32 cellular contexts compared by ENCODE assay signal in genomic region chr17:69761011-69761410, GRCh38.
DNase-seq lines count a peak whose midpoint lies in the region; ATAC-seq, FAIRE-seq and TF ChIP-seq lines count a peak whose summit lies in the region.
"Had no signal": no experiment of that assay in that cellular context is flagged by ENCODE, and none has a peak within 500 bp of the region (broad histone marks: within the 10 kb centered on the region; RNA-seq: fewer than 3 reads in every experiment).

No MANE protein-coding gene starts in this region.

- POLR2A ChIA-PET in activated CD8-positive, alpha-beta T cell treated with anti-CD3 and anti-CD28 coated beads, Interleukin-2, amount 10 ng/mL, durations not matched to agents 7 days and 5 days (lab: Charles Lee), result no interaction called here

- H3K27ac ChIP-seq in ACC112 (ENCODE audit: low read depth, low read length), result peak overlapping the region; percentile 94
- H3K27ac ChIP-seq: colonic mucosa, left ventricle myocardium inferior, skin epidermis, tibial artery, VCaP had no signal

- H3K9me3 Mint-ChIP-seq in activated CD8-positive, alpha-beta T cell treated with anti-CD3 and anti-CD28 coated beads, Interleukin-2, amount 10 ng/mL, durations not matched to agents 7 days and 5 days (ENCODE audit: insufficient read depth), result no peaks in the 10 kb centered on the region

- H3K36me3 Mint-ChIP-seq in activated CD8-positive, alpha-beta T cell treated with anti-CD3 and anti-CD28 coated beads, Interleukin-2, amount 10 ng/mL, durations not matched to agents 7 days and 5 days (ENCODE audit: low read depth), result no peaks in the 10 kb centered on the region
- H3K36me3 Mint-ChIP-seq: natural killer cell had no signal

- H3K36me3 ChIP-seq in ACC112 (ENCODE audit: insufficient read depth, low read length), result no peaks in the 10 kb centered on the region
- no peaks in the 10 kb centered on the region for H3K36me3 ChIP-seq in bronchial epithelial cell (ENCODE audit: control insufficient read depth, insufficient read depth, low read length)
- H3K36me3 ChIP-seq: BE2C, colonic mucosa, HAP-1, left ventricle myocardium inferior, stomach, tibial artery had no signal

- no peak for FAIRE-seq in bronchial epithelial cell (lab: Jason Lieb, UNC)
- FAIRE-seq: A204.1, HTR-8/SVneo had no signal

- H3K4me3 Mint-ChIP-seq in activated CD8-positive, alpha-beta T cell treated with anti-CD3 and anti-CD28 coated beads, Interleukin-2, amount 10 ng/mL, durations not matched to agents 7 days and 5 days, result no peak overlapping the region
- H3K4me3 Mint-ChIP-seq: activated CD4-positive, alpha-beta T cell treated with anti-CD3 and anti-CD28 coated beads, Interleukin-2, amount 10 ng/mL, durations not matched to agents 7 days and 5 days; activated T-cell treated with anti-CD3 and anti-CD28 coated beads, Interleukin-2, amount 50 U/mL, for 4 hours; natural killer cell had no signal

- H2AFZ ChIP-seq in ACC112 (ENCODE audit: low read length, unreplicated experiment), result no peak overlapping the region

- DNase-seq in M059J (ENCODE audit: low read depth), result peak; percentile 27
- peak; percentile 52 for DNase-seq in bronchial epithelial cell (ENCODE audit: low read depth)
- DNase-seq in iris pigment epithelial cell (ENCODE audit: low read depth), result peak; percentile 38
- no peak for DNase-seq in activated CD4-positive, CD25-positive, alpha-beta regulatory T cell (lab: John Stamatoyannopoulos, UW)
- no peak for DNase-seq in activated CD8-positive, alpha-beta T cell treated with anti-CD3 and anti-CD28 coated beads, Interleukin-2, amount 10 ng/mL, durations not matched to agents 7 days and 5 days
- no peak for DNase-seq in COR-L47 (lab: John Stamatoyannopoulos, UW)
- DNase-seq in GM19238 (ENCODE audit: insufficient read length, low spot score), result no peak
- DNase-seq: activated CD4-positive, alpha-beta T cell treated with anti-CD3 and anti-CD28 coated beads, Interleukin-2, amount 10 ng/mL, durations not matched to agents 7 days and 5 days; activated gamma-delta T cell treated with Interleukin-2 at 50 U/mL for 16 hours; activated T-cell treated with anti-CD3 and anti-CD28 coated beads, Interleukin-2, amount 50 U/mL, for 4 hours; BE2C; colonic mucosa; DMS53; effector memory CD4-positive, alpha-beta T cell; GF-D8; KG1; left ventricle myocardium inferior; natural killer cell; NCI-H1436; NCI-H2107; NCI-H446 treated with DMSO at 0.1 percent for 48 hours; Right ventricle myocardium superior; stimulated activated CD8-positive, alpha-beta memory T cell treated with anti-CD3 and anti-CD28 coated beads, Interleukin-4, amount 100 ng/mL, for 48 hours; stomach; tibial artery had no signal

- H3K27me3 Mint-ChIP-seq in activated CD8-positive, alpha-beta T cell treated with anti-CD3 and anti-CD28 coated beads, Interleukin-2, amount 10 ng/mL, durations not matched to agents 7 days and 5 days (ENCODE audit: low read depth), result no peaks in the 10 kb centered on the region

- H3K79me2 ChIP-seq in ACC112 (ENCODE audit: control insufficient read depth, insufficient read depth, low read length, unreplicated experiment), result no peaks in the 10 kb centered on the region

- CTCF ChIA-PET in activated CD8-positive, alpha-beta T cell treated with anti-CD3 and anti-CD28 coated beads, Interleukin-2, amount 10 ng/mL, durations not matched to agents 7 days and 5 days (lab: Charles Lee), result no interaction called here

- no peaks in the 10 kb centered on the region for H3K4me1 Mint-ChIP-seq in activated CD8-positive, alpha-beta T cell treated with anti-CD3 and anti-CD28 coated beads, Interleukin-2, amount 10 ng/mL, durations not matched to agents 7 days and 5 days (ENCODE audit: low read depth)
- H3K4me1 Mint-ChIP-seq: activated CD4-positive, alpha-beta T cell treated with anti-CD3 and anti-CD28 coated beads, Interleukin-2, amount 10 ng/mL, durations not matched to agents 7 days and 5 days; natural killer cell had no signal

- no peak overlapping the region for H3K27ac Mint-ChIP-seq in activated CD8-positive, alpha-beta T cell treated with anti-CD3 and anti-CD28 coated beads, Interleukin-2, amount 10 ng/mL, durations not matched to agents 7 days and 5 days
- H3K27ac Mint-ChIP-seq: activated CD4-positive, alpha-beta T cell treated with anti-CD3 and anti-CD28 coated beads, Interleukin-2, amount 10 ng/mL, durations not matched to agents 7 days and 5 days; natural killer cell had no signal

- no peaks in the 10 kb centered on the region for H3K27me3 ChIP-seq in ACC112 (ENCODE audit: insufficient read depth, low read length)
- H3K27me3 ChIP-seq in bronchial epithelial cell (ENCODE audit: control insufficient read depth, insufficient read depth, low read length), result no peaks in the 10 kb centered on the region
- H3K27me3 ChIP-seq: BE2C, colonic mucosa, stomach, tibial artery had no signal

- no peak for TF ChIP-seq CTCF in bronchial epithelial cell (IDR thresholded peaks at IDR 0.05; ENCODE audit: insufficient read depth, low read length, severe bottlenecking)

- ATAC-seq in activated CD8-positive, alpha-beta T cell treated with anti-CD3 and anti-CD28 coated beads, Interleukin-2, amount 10 ng/mL, durations not matched to agents 7 days and 5 days, result no peak
- ATAC-seq: esophagus mucosa, natural killer cell had no signal

- H3K4me1 ChIP-seq in ACC112 (ENCODE audit: control insufficient read depth, insufficient read depth, low read length, unreplicated experiment), result peaks cover 61% of the 10 kb centered on the region
- H3K4me1 ChIP-seq: BE2C, colonic mucosa, HAP-1, left ventricle myocardium inferior had no signal

- H3K4me3 ChIP-seq in ACC112 (ENCODE audit: low read depth, low read length), result no peak overlapping the region
- no peak overlapping the region for H3K4me3 ChIP-seq in bronchial epithelial cell (ENCODE audit: low read depth, low read length)
- H3K4me3 ChIP-seq: colonic mucosa, HAP-1, left ventricle myocardium inferior, skin epidermis, stomach, tibial artery had no signal

Comparison
In these comparisons a context has a peak if more than half of its experiments do, and no peak if none do; other contexts are left out.
1. DNase-seq: peak in M059J (single experiment), bronchial epithelial cell (single experiment) and iris pigment epithelial cell (single experiment); none in activated CD4-positive, CD25-positive, alpha-beta regulatory T cell (0 of 4), activated CD8-positive, alpha-beta T cell treated with anti-CD3 and anti-CD28 coated beads, Interleukin-2, amount 10 ng/mL, durations not matched to agents 7 days and 5 days (single experiment), COR-L47 (single experiment) and GM19238 (single experiment).